In genomic region chr11:122882189-122882808, GRCh38 we compare ENCODE assay signal across 8 cellular contexts. TPM values are rescaled to one million over a fixed set of nuclear protein-coding genes. Genes with fewer than 3 reads are reported as not detected.
A peak's percentile ranks its signal among the peaks of the same experiment; 100 is the strongest.
DNase-seq lines count a peak whose midpoint lies in the region; ATAC-seq and TF ChIP-seq lines count a peak whose summit lies in the region.

JHY (plus strand) TSS chr11:122882759; CDS start chr11:122885850, 3,091 bp downstream.

- in situ Hi-C loops in gastrocnemius medialis (cut with MboI; ENCODE audit: low sequenced_read_pairs in 4 of 4) = no loop called here

- H3K36me3 Mint-ChIP-seq in T-cell = peaks cover 10% of the 10 kb centered on the region

- peak within 1 kb of the TSS; percentile 75 for H3K4me3 ChIP-seq in H7 (ENCODE audit: insufficient read depth, low read depth, low read length)
- peak within 1 kb of the TSS; percentile 49 to 75 (median 58) for H3K4me3 ChIP-seq in gastrocnemius medialis

- H3K27me3 ChIP-seq in H7 (ENCODE audit: control insufficient read depth, insufficient read depth, low read length) (peaks cover 7% of the 10 kb centered on the region; the same call in 1 of the 2 replicates), foreskin keratinocyte (no peaks in the 10 kb centered on the region), gastrocnemius medialis (peaks cover 24 to 30% (median 30%) of the 10 kb centered on the region in 3 donors)

- TF ChIP-seq CTCF in foreskin keratinocyte (conservative IDR thresholded peaks at IDR 0.05) (no peak), gastrocnemius medialis (IDR thresholded peaks at IDR 0.05 in 4 of 5, conservative IDR thresholded peaks at IDR 0.05 in 1 of 5) (no peak)

- H3K4me3 Mint-ChIP-seq in T-cell = peak within 1 kb of the TSS; percentile 82 to 86 (median 83)

- intact Hi-C loops in gastrocnemius medialis (cut with DNase I; ENCODE audit: low total_unique reads) = no loop called here

- no peaks in the 10 kb centered on the region for H3K27me3 Mint-ChIP-seq in T-cell

- no peak for DNase-seq in H7
- DNase-seq in T-cell = no peak
- DNase-seq in foreskin keratinocyte = no peak
- peak in 1 of 2 donors; percentile 12 for DNase-seq in gastrocnemius medialis
- no peak for DNase-seq in SKM-1 (lab: John Stamatoyannopoulos, UW; ENCODE audit: unreplicated experiment)

- TF ChIP-seq POLR2A in gastrocnemius medialis (IDR thresholded peaks at IDR 0.05) (no peak), GM18505 (IDR thresholded peaks at IDR 0.05; ENCODE audit: borderline replicate concordance, extremely low read depth, insufficient read depth, insufficient read length) (no peak)

- H3K27ac ChIP-seq in foreskin keratinocyte (peak within 1 kb of the TSS; percentile 48), gastrocnemius medialis (peak within 1 kb of the TSS; percentile 6 to 45 (median 32))

- ATAC-seq in T-cell (replicated peaks in 1 of 4) = no peak
- ATAC-seq in foreskin keratinocyte = no peak
- ATAC-seq in gastrocnemius medialis = no peak
- no peak for ATAC-seq in GM21423 (IDR thresholded peaks at IDR 0.05; ENCODE audit: unreplicated experiment)
- no peak for ATAC-seq in GM18505 (IDR thresholded peaks at IDR 0.05; ENCODE audit: unreplicated experiment)
- ATAC-seq in GM21390 (IDR thresholded peaks at IDR 0.05; ENCODE audit: unreplicated experiment) = no peak

- no peaks in the 10 kb centered on the region for H3K9me3 ChIP-seq in gastrocnemius medialis

- H3K27ac Mint-ChIP-seq in T-cell = peak within 1 kb of the TSS; percentile 88 to 89

- POLR2A ChIA-PET in T-cell (lab: Charles Lee) = no interaction called here

- H3K4me1 ChIP-seq in foreskin keratinocyte (peaks cover 6% of the 10 kb centered on the region), gastrocnemius medialis (peaks cover 0 to 4% of the 10 kb centered on the region in 2 donors)

- H3K4me1 Mint-ChIP-seq in T-cell = peaks cover 17 to 36% (median 23%) of the 10 kb centered on the region in 3 donors

- CTCF ChIA-PET in T-cell (lab: Charles Lee) = no interaction called here

- no peaks in the 10 kb centered on the region for H3K9me3 Mint-ChIP-seq in T-cell

- H3K36me3 ChIP-seq in H7 (replicated peaks; ENCODE audit: control insufficient read depth, insufficient read depth, low read length) (no peaks in the 10 kb centered on the region), gastrocnemius medialis (no peaks in the 10 kb centered on the region)

RNA-seq across cellular contexts. Expression of gene JHY, which starts in this region (rescaled TPM):
- total RNA-seq in H7 (2014; rRNA removed; shearing (Covaris generic)) = 1.4 and 2.4 TPM in 2 replicates
- total RNA-seq in T-cell (1 to 10 TPM; 2.8 to 7.3 (median 4.9) TPM), foreskin keratinocyte (4.0 and 4.7 TPM in 2 replicates), gastrocnemius medialis (1 to 10 TPM in 1 of 4 donors, under 1 TPM in 3; 0.16 to 1.3 (median 0.22) TPM)
- polyA plus RNA-seq in foreskin keratinocyte = 2.0 and 2.4 TPM in 2 replicates
